In the genomic region with DNA sequence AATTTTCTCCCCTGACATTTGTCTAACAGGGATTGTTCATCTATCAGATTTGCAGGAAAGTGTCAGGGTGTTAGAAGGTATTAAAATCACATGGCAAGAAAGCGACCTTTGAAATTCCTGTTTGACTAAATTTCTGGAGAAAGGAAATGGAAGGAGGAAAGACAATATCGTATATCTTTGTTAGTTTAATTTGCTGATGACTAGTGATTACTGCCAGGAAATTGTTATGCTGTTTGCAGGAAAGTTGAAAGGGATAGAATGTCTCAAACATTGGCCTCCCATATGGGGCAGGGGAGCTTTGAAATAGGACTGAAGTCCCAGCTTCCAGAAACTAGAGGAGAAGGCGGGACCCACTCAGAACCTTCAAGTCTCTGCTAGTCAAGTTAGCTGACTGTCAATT, we compare ENCODE assay signal across 19 cellular contexts.
"Had no signal": no experiment of that assay in that cellular context is flagged by ENCODE, and none has a peak within 500 bp of the region (broad histone marks: within the 10 kb centered on the region; RNA-seq: fewer than 3 reads in every experiment).

No MANE protein-coding gene starts in this region.

- H3K9me3 ChIP-seq: gastrocnemius medialis, heart right ventricle, left lung, right atrium auricular region, suprapubic skin, tibial artery had no signal

- H3K36me3 ChIP-seq: gastrocnemius medialis, heart right ventricle, left lung, right atrium auricular region, suprapubic skin, tibial artery had no signal

- DNase-seq: cerebellar nuclear complex; effector CD4-positive, alpha-beta T cell; gastrocnemius medialis; heart right ventricle; hypothalamus; kidney glomerular epithelial cell; left lung; naive thymus-derived CD8-positive, alpha-beta T cell; stimulated activated CD4-positive, alpha-beta T cell treated with anti-CD3 and anti-CD28 coated beads, Interleukin-2, amount 100 ng/mL, for 48 hours; stimulated activated naive CD4-positive, alpha-beta T cell treated with Interleukin-2 at 50 U/mL for 16 hours; tibial artery had no signal

- FAIRE-seq: colon, islet of Langerhans had no signal

- H3K27ac ChIP-seq: suprapubic skin, tibial artery had no signal

- H3K36me3 Mint-ChIP-seq: naive thymus-derived CD8-positive, alpha-beta T cell had no signal

- H3K4me3 ChIP-seq: gastrocnemius medialis, heart right ventricle, left lung, lung, right atrium auricular region, smooth muscle cell, suprapubic skin, tibial artery had no signal

- H3K27ac Mint-ChIP-seq: naive thymus-derived CD8-positive, alpha-beta T cell had no signal

- H3K4me3 Mint-ChIP-seq: naive thymus-derived CD8-positive, alpha-beta T cell; neural crest cell had no signal

- ATAC-seq: esophagus mucosa; gastrocnemius medialis; heart right ventricle; left lung; naive thymus-derived CD8-positive, alpha-beta T cell had no signal

- H3K9me3 Mint-ChIP-seq: naive thymus-derived CD8-positive, alpha-beta T cell; neural crest cell had no signal

- H3K4me2 ChIP-seq: smooth muscle cell had no signal

- H3K27me3 ChIP-seq: gastrocnemius medialis, heart right ventricle, left lung, right atrium auricular region, tibial artery had no signal

- H3K4me1 ChIP-seq: suprapubic skin, tibial artery had no signal
